8 cellular contexts compared by ENCODE assay signal in the genomic region with DNA sequence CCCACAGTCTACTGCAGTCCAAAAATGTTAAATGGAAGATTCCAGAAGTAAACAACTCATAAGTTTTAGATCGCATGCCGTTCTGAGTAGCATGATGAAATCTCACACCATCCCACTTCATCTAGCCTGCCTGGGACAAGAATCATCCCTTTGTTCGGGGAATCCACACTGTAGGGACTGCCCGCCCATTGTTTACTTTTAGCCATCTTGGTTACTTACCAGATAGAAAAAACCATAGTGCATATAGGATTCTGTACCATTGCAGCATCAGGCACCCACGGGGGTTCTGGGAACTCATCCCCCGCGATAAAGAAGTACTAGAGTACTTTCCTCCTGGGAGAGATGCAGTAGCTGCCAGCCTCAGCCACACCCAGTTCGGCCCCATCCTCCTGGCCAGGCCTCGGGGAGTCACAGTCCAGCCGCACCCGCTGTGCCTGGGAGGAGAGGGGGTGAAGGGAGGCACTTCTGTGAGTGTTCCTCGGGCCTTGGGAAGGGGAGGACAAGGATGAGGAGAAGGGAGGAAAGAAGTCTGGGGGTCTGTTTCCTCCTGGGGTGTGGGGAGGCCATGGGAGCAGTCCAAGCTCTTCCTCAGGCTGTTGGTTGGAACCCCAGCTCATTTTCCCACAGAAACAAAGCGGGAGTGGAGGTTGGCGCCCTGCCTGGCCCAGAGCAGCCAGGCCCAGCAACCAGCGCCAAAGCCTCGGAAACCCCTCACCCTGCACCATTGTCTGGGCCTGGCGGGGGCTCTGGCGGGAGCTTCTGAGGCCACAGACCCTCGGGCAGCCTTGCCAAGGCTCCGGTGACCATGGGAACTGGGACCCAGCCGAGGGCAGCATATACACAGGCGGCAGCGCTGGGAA. TPM values are rescaled to one million over a fixed set of nuclear protein-coding genes. Genes with fewer than 3 reads are reported as not detected.
A peak's percentile ranks its signal among the peaks of the same experiment; 100 is the strongest.
DNase-seq lines count a peak whose midpoint lies in the region; ATAC-seq and TF ChIP-seq lines count a peak whose summit lies in the region.
"Had no signal": no experiment of that assay in that cellular context is flagged by ENCODE, and none has a peak within 500 bp of the region (broad histone marks: within the 10 kb centered on the region; RNA-seq: fewer than 3 reads in every experiment).

No MANE protein-coding gene starts in this region.

- H3K9me3 ChIP-seq in ascending aorta: no peaks in the 10 kb centered on the region

- H3K27ac Mint-ChIP-seq in stimulated activated memory B cell treated with anti-CD40 and anti-IgM and Interleukin-4, amounts not matched to agents 10 μg/mL and 1 μg/mL and 100 μg/mL, for 72 hours: no peak overlapping the region

- H3K4me1 ChIP-seq in ascending aorta: peaks cover 33 to 55% of the 10 kb centered on the region in 2 donors

- peaks cover 9% of the 10 kb centered on the region for H3K4me1 Mint-ChIP-seq in stimulated activated memory B cell treated with anti-CD40 and anti-IgM and Interleukin-4, amounts not matched to agents 10 μg/mL and 1 μg/mL and 100 μg/mL, for 72 hours

- intact Hi-C loops in ascending aorta (cut with DNase I): loop anchor here (10.0 kb wide), 1 partner anchor 205 kb away; a partner anchor contains a TSS

- peaks cover 5 to 7% of the 10 kb centered on the region in 2 donors for H3K36me3 ChIP-seq in ascending aorta

- H3K27me3 Mint-ChIP-seq in stimulated activated memory B cell treated with anti-CD40 and anti-IgM and Interleukin-4, amounts not matched to agents 10 μg/mL and 1 μg/mL and 100 μg/mL, for 72 hours: no peaks in the 10 kb centered on the region

- ATAC-seq in GM21390 (IDR thresholded peaks at IDR 0.05; ENCODE audit: unreplicated experiment): no peak
- ATAC-seq in HG03108 (IDR thresholded peaks at IDR 0.05; ENCODE audit: unreplicated experiment): no peak
- no peak for ATAC-seq in stimulated activated memory B cell treated with anti-CD40 and anti-IgM and Interleukin-4, amounts not matched to agents 10 μg/mL and 1 μg/mL and 100 μg/mL, for 72 hours
- ATAC-seq: esophagus mucosa had no signal

- DNase-seq in AG08396 (ENCODE audit: low spot score): peak; percentile 71
- DNase-seq in ascending aorta (ENCODE audit: low spot score in 2 of 2): no peak
- peak; percentile 29 to 95 for DNase-seq in lung microvascular endothelial cell (ENCODE audit: low read depth in 2 of 2)

- no peaks in the 10 kb centered on the region for H3K9me3 Mint-ChIP-seq in stimulated activated memory B cell treated with anti-CD40 and anti-IgM and Interleukin-4, amounts not matched to agents 10 μg/mL and 1 μg/mL and 100 μg/mL, for 72 hours

- H3K36me3 Mint-ChIP-seq in stimulated activated memory B cell treated with anti-CD40 and anti-IgM and Interleukin-4, amounts not matched to agents 10 μg/mL and 1 μg/mL and 100 μg/mL, for 72 hours: no peaks in the 10 kb centered on the region

- H3K27ac ChIP-seq in ascending aorta: peak overlapping the region; percentile 96 to 99
- H3K27ac ChIP-seq: SK-N-MC had no signal

- no peak for TF ChIP-seq CTCF in ascending aorta (IDR thresholded peaks at IDR 0.05)

- no peaks in the 10 kb centered on the region for H3K27me3 ChIP-seq in ascending aorta

- no peak overlapping the region for H3K4me3 Mint-ChIP-seq in stimulated activated memory B cell treated with anti-CD40 and anti-IgM and Interleukin-4, amounts not matched to agents 10 μg/mL and 1 μg/mL and 100 μg/mL, for 72 hours

- H3K4me3 ChIP-seq in ascending aorta: peak overlapping the region in 1 of 2 donors; percentile 31
- H3K4me3 ChIP-seq: SK-N-MC had no signal

RNA-seq across cellular contexts. Expression of a gene that starts 8.9 kb away (rescaled TPM):
- total RNA-seq in ascending aorta (132 TPM), lung microvascular endothelial cell (42.7 and 56.9 TPM in 2 replicates)

RNA-seq across cellular contexts. Expression of a gene that starts 14.4 kb away (rescaled TPM):
- 50.7 TPM for total RNA-seq in ascending aorta
- 19.4 and 24.4 TPM in 2 replicates for total RNA-seq in lung microvascular endothelial cell

RNA-seq across cellular contexts. Expression of a gene that starts 25.3 kb away (rescaled TPM):
- total RNA-seq in ascending aorta: 33.1 TPM
- 3.8 and 5.2 TPM in 2 replicates for total RNA-seq in lung microvascular endothelial cell

RNA-seq across cellular contexts. Expression of a gene that starts 27.2 kb away (rescaled TPM):
- 43.3 TPM for total RNA-seq in ascending aorta
- 16.3 and 17.7 TPM in 2 replicates for total RNA-seq in lung microvascular endothelial cell

RNA-seq across cellular contexts. Expression of a gene that starts 35.2 kb away (rescaled TPM):
- total RNA-seq in ascending aorta: 31.9 TPM
- 26.8 and 28.2 TPM in 2 replicates for total RNA-seq in lung microvascular endothelial cell

Comparison
In these comparisons a context has a peak if more than half of its experiments do, and no peak if none do; other contexts are left out.
1. DNase-seq: peak in AG08396 (single experiment) and lung microvascular endothelial cell (2 of 2); none in ascending aorta (0 of 2).